In genomic region chr2:173448938-173449471, GRCh38 we compare ENCODE assay signal across 8 cellular contexts.
DNase-seq lines count a peak whose midpoint lies in the region; ATAC-seq and TF ChIP-seq lines count a peak whose summit lies in the region.

No MANE protein-coding gene starts in this region.

- in situ Hi-C loops in HAP-1 (cut with MboI; ENCODE audit: low sequenced_read_pairs): loop anchor here (5.0 kb wide), 1 partner anchor 47 kb away; no protein-coding TSS in a partner anchor

- H3K36me3 ChIP-seq in HAP-1 (replicated peaks): no peaks in the 10 kb centered on the region
- H3K36me3 ChIP-seq in right lobe of liver: no peaks in the 10 kb centered on the region

- ATAC-seq in right lobe of liver: peak; percentile 99 to 100 (median 99)
- ATAC-seq in GM21737 (IDR thresholded peaks at IDR 0.05; ENCODE audit: unreplicated experiment): no peak

- no peak overlapping the region for H3K27ac ChIP-seq in dorsolateral prefrontal cortex
- no peak overlapping the region for H3K27ac ChIP-seq in right lobe of liver

- peak in 42 of 56 donors; percentile 11 to 50 (median 30) for TF ChIP-seq CTCF in dorsolateral prefrontal cortex (IDR thresholded peaks at IDR 0.05 in 54 of 56, conservative IDR thresholded peaks at IDR 0.05 in 2 of 56; ENCODE audit: low read depth in 1 of 56, partially characterized antibody in 56 of 56)
- TF ChIP-seq CTCF in right lobe of liver (IDR thresholded peaks at IDR 0.05): peak; percentile 71 to 82 (median 81)

- H3K4me3 ChIP-seq in HAP-1 (peak overlapping the region; percentile 11), dorsolateral prefrontal cortex (peak overlapping the region in 3 of 59 donors; percentile 9 to 30 (median 18)), right lobe of liver (peak overlapping the region in 2 of 3 donors; percentile 11 to 36)

- DNase-seq in DMS 273 (lab: John Stamatoyannopoulos, UW; ENCODE audit: unreplicated experiment) (peak; percentile 98), HAP-1 (ENCODE audit: low spot score in 2 of 2) (peak; percentile 90 to 97), NCI-H446 (lab: John Stamatoyannopoulos, UW) (peak; percentile 85 to 95), dorsolateral prefrontal cortex (peak in 1 of 10 donors; percentile 10), right lobe of liver (peak; percentile 81 to 89 (median 82))
- DNase-seq in activated CD4-positive, CD25-positive, alpha-beta regulatory T cell treated with anti-CD3 and anti-CD28 coated beads, Interleukin-2, amount 50 U/mL, for 72 hours: peak; percentile 68
- peak; percentile 24 for DNase-seq in stimulated activated CD8-positive, alpha-beta memory T cell treated with anti-CD3 and anti-CD28 coated beads, Interleukin-12 subunit alpha, Interleukin-12 subunit beta, amount 100 ng/mL, for 24 hours (ENCODE audit: extremely low read depth)

- WGBS in right lobe of liver (ENCODE audit: insufficient coverage, low coverage, low lambda C conversion rate, missing lambda C conversion rate): 19% methylated on average over 9 of the region's 17 CpGs

- H3K9me3 ChIP-seq in HAP-1 (no peaks in the 10 kb centered on the region), right lobe of liver (no peaks in the 10 kb centered on the region)

- H3K4me1 ChIP-seq in HAP-1 (peaks cover 33% of the 10 kb centered on the region), right lobe of liver (no peaks in the 10 kb centered on the region)

- no peak for TF ChIP-seq POLR2A in right lobe of liver (IDR thresholded peaks at IDR 0.05)

- intact Hi-C loops in dorsolateral prefrontal cortex (cut with DNase I) (no loop called here), right lobe of liver (cut with DNase I) (no loop called here)

- H3K27me3 ChIP-seq in HAP-1 (ENCODE audit: low read depth) (no peaks in the 10 kb centered on the region), dorsolateral prefrontal cortex (peaks cover 0 to 41% (median 5%) of the 10 kb centered on the region in 45 donors), right lobe of liver (no peaks in the 10 kb centered on the region)
